Comparison of ENCODE assay signal across 24 cellular contexts in genomic region chr9:126852289-126852688, GRCh38. TPM values are rescaled to one million over a fixed set of nuclear protein-coding genes. Genes with fewer than 3 reads are reported as not detected.
A peak's percentile ranks its signal among the peaks of the same experiment; 100 is the strongest.
DNase-seq lines count a peak whose midpoint lies in the region; ATAC-seq and TF ChIP-seq lines count a peak whose summit lies in the region.
"Had no signal": no experiment of that assay in that cellular context is flagged by ENCODE, and none has a peak within 500 bp of the region (broad histone marks: within the 10 kb centered on the region; RNA-seq: fewer than 3 reads in every experiment).

No MANE protein-coding gene starts in this region.

- no peaks in the 10 kb centered on the region for H4K20me1 ChIP-seq in neural progenitor cell (ENCODE audit: low read depth)
- no peaks in the 10 kb centered on the region for H4K20me1 ChIP-seq in PC-3 (ENCODE audit: low read length)
- H4K20me1 ChIP-seq: BLaER1 had no signal

- ATAC-seq in PC-3 = no peak

- intact Hi-C loops in PC-3 (cut with micrococcal nuclease) = no loop called here
- intact Hi-C loops in Caco-2 (cut with micrococcal nuclease; ENCODE audit: unreplicated experiment) = no loop called here

- H3K27me3 Mint-ChIP-seq in endodermal cell (ENCODE audit: insufficient read depth) (peaks cover 18% of the 10 kb centered on the region), neural progenitor cell (ENCODE audit: insufficient read depth, low read depth) (peaks cover 12% of the 10 kb centered on the region), Caco-2 (ENCODE audit: insufficient read depth, unreplicated experiment) (no peaks in the 10 kb centered on the region)

- H3K27ac Mint-ChIP-seq in endodermal cell (no peak overlapping the region), neural progenitor cell (no peak overlapping the region), Caco-2 (ENCODE audit: unreplicated experiment) (no peak overlapping the region)
- H3K27ac Mint-ChIP-seq: H9 had no signal

- H3K27me3 ChIP-seq in endodermal cell (ENCODE audit: control insufficient read depth, insufficient read depth, low read length, poor library complexity, severe bottlenecking) (no peaks in the 10 kb centered on the region), neural progenitor cell (no peaks in the 10 kb centered on the region), PC-3 (ENCODE audit: low read length) (no peaks in the 10 kb centered on the region), Caco-2 (replicated peaks; ENCODE audit: control insufficient read depth, insufficient read depth, low read length) (no peaks in the 10 kb centered on the region; the same call in 1 of the 2 replicates)
- H3K27me3 ChIP-seq: BLaER1 had no signal

- H3K36me3 Mint-ChIP-seq in endodermal cell (ENCODE audit: low read depth) (no peaks in the 10 kb centered on the region), neural progenitor cell (no peaks in the 10 kb centered on the region), Caco-2 (ENCODE audit: insufficient read depth, unreplicated experiment) (no peaks in the 10 kb centered on the region)
- H3K36me3 Mint-ChIP-seq: CD4-positive, CD25-positive, alpha-beta regulatory T cell had no signal

- peaks cover 3% of the 10 kb centered on the region for H3K4me1 ChIP-seq in endodermal cell (ENCODE audit: control insufficient read depth, insufficient read depth, low read length)
- H3K4me1 ChIP-seq in neural progenitor cell = peaks cover 21% of the 10 kb centered on the region
- H3K4me1 ChIP-seq in PC-3 (ENCODE audit: insufficient read depth, low read length) = no peaks in the 10 kb centered on the region
- no peaks in the 10 kb centered on the region for H3K4me1 ChIP-seq in Caco-2
- H3K4me1 ChIP-seq: BLaER1 had no signal

- no peak overlapping the region for H3K4me3 ChIP-seq in endodermal cell (ENCODE audit: low read length)
- H3K4me3 ChIP-seq in neural progenitor cell = no peak overlapping the region
- no peak overlapping the region for H3K4me3 ChIP-seq in PC-3 (ENCODE audit: low read length)
- H3K4me3 ChIP-seq in Caco-2 (ENCODE audit: low read depth, low read length) = no peak overlapping the region
- H3K4me3 ChIP-seq: BLaER1, GM23248, PC-9, SK-N-MC had no signal

- H3K36me3 ChIP-seq in endodermal cell (ENCODE audit: control insufficient read depth, insufficient read depth, low read length) (no peaks in the 10 kb centered on the region), neural progenitor cell (no peaks in the 10 kb centered on the region), PC-3 (ENCODE audit: low read depth, low read length) (no peaks in the 10 kb centered on the region), Caco-2 (ENCODE audit: control insufficient read depth, insufficient read depth, low read length) (no peaks in the 10 kb centered on the region)
- H3K36me3 ChIP-seq: BLaER1 had no signal

- H3K4me2 ChIP-seq in neural progenitor cell (peak overlapping the region; percentile 45), PC-3 (ENCODE audit: low read length) (no peak overlapping the region)
- H3K4me2 ChIP-seq: BLaER1, PC-9 had no signal

- H3K9ac ChIP-seq in endodermal cell (ENCODE audit: extremely low read depth, low read length, poor library complexity, severe bottlenecking) = no peak overlapping the region
- no peak overlapping the region for H3K9ac ChIP-seq in neural progenitor cell
- H3K9ac ChIP-seq in PC-3 (ENCODE audit: low read length) = no peak overlapping the region
- H3K9ac ChIP-seq: BLaER1, GM23248 had no signal

- H3K9me3 ChIP-seq in endodermal cell (ENCODE audit: control insufficient read depth, low read length) (no peaks in the 10 kb centered on the region), neural progenitor cell (ENCODE audit: low read depth) (no peaks in the 10 kb centered on the region), PC-3 (ENCODE audit: low read length) (no peaks in the 10 kb centered on the region), Caco-2 (no peaks in the 10 kb centered on the region)
- H3K9me3 ChIP-seq: BLaER1 had no signal

- CTCF ChIA-PET in PC-3 (lab: Charles Lee) (interaction anchor here (0.6 kb wide), 1 partner anchor 30 kb away, joined by 3 read pairs; no protein-coding TSS in a partner anchor), Caco-2 (lab: Charles Lee) (interaction anchor here (0.6 kb wide), 1 partner anchor 11 kb away, joined by 3 read pairs; no protein-coding TSS in a partner anchor)

- BruUV-seq in PC-3 (replicated peaks; lab: Mats Ljungman, UMichigan) (no TSS peak), Caco-2 (replicated peaks; lab: Mats Ljungman, UMichigan) (no TSS peak)

- H3F3A ChIP-seq in neural progenitor cell (ENCODE audit: low read depth) (no peaks in the 10 kb centered on the region), PC-3 (ENCODE audit: low read length, unreplicated experiment) (no peaks in the 10 kb centered on the region)

- peaks cover 1% of the 10 kb centered on the region for H3K9me3 Mint-ChIP-seq in endodermal cell
- H3K9me3 Mint-ChIP-seq in neural progenitor cell = no peaks in the 10 kb centered on the region
- H3K9me3 Mint-ChIP-seq in Caco-2 (ENCODE audit: unreplicated experiment) = no peaks in the 10 kb centered on the region
- H3K9me3 Mint-ChIP-seq: CD4-positive, CD25-positive, alpha-beta regulatory T cell; H9 had no signal

- DNase-seq in COLO829 (ENCODE audit: low spot score) (peak; percentile 73), NCI-H226 (peak; percentile 12), endodermal cell (peak; percentile 26), neural progenitor cell (ENCODE audit: low spot score) (peak; percentile 29), middle frontal gyrus (ENCODE audit: extremely low spot score, low spot score) (no peak), PC-3 (no peak), Caco-2 (no peak)
- DNase-seq: CD4-positive, CD25-positive, alpha-beta regulatory T cell; DMS53; GM23248; H9; KG1; MM.1S; NCI-H2029 treated with DMSO at 0.1 percent for 48 hours; NCI-H2171; NCI-H345; NCI-H510A treated with DMSO at 0.1 percent for 48 hours; NCI-H748 treated with DMSO at 0.1 percent for 48 hours; NK-92 treated with Interleukin-12 subunit alpha and Interleukin-12 subunit beta, amount 100 ng/mL, for 24 hours; PC-9; Right ventricle myocardium superior; RPMI8226 had no signal

- TF ChIP-seq CTCF in endodermal cell (conservative IDR thresholded peaks at IDR 0.05) (no peak), neural progenitor cell (IDR thresholded peaks at IDR 0.05) (no peak), PC-3 (conservative IDR thresholded peaks at IDR 0.05; ENCODE audit: low read depth, low read length) (no peak), Caco-2 (IDR thresholded peaks at IDR 0.05; ENCODE audit: insufficient read depth in 1 of 2, low read depth in 1 of 2, low read length in 1 of 2, severe bottlenecking in 1 of 2, unreplicated experiment in 1 of 2) (no peak)

- no peaks in the 10 kb centered on the region for H3K79me2 ChIP-seq in neural progenitor cell (ENCODE audit: low read depth)
- H3K79me2 ChIP-seq in PC-3 (ENCODE audit: low read length) = no peaks in the 10 kb centered on the region

- H3K27ac ChIP-seq in endodermal cell (ENCODE audit: low read depth, low read length) (no peak overlapping the region), neural progenitor cell (no peak overlapping the region), PC-3 (ENCODE audit: low read length) (no peak overlapping the region)
- H3K27ac ChIP-seq: BLaER1, GM23248, PC-9, SK-N-MC had no signal

- WGBS in endodermal cell (ENCODE audit: insufficient coverage in 1 of 2, insufficient read length in 1 of 2), 2 experiments = 56 to 62% methylated on average over 2 to 3 of the region's 3 CpGs

- H3K4me3 Mint-ChIP-seq in endodermal cell (no peak overlapping the region), neural progenitor cell (no peak overlapping the region), Caco-2 (ENCODE audit: unreplicated experiment) (no peak overlapping the region)
- H3K4me3 Mint-ChIP-seq: H9 had no signal

- H3K9me2 ChIP-seq in PC-3 (replicated peaks; ENCODE audit: low read length) = no peaks in the 10 kb centered on the region

- POLR2A ChIA-PET in PC-3 (lab: Charles Lee; ENCODE audit: unreplicated experiment) = no interaction called here
- POLR2A ChIA-PET in Caco-2 (lab: Charles Lee) = interaction anchor here (0.6 kb wide), 1 partner anchor 31 kb away, joined by 14 read pairs; no protein-coding TSS in a partner anchor

- peak overlapping the region; percentile 19 for H2AFZ ChIP-seq in neural progenitor cell (replicated peaks)
- no peak overlapping the region for H2AFZ ChIP-seq in PC-3 (ENCODE audit: low read length)
- H2AFZ ChIP-seq: GM23248, PC-9 had no signal

- H3K4me1 Mint-ChIP-seq in endodermal cell (peaks cover 11% of the 10 kb centered on the region), neural progenitor cell (peaks cover 7% of the 10 kb centered on the region), Caco-2 (ENCODE audit: low read depth, unreplicated experiment) (no peaks in the 10 kb centered on the region)
- H3K4me1 Mint-ChIP-seq: CD4-positive, CD25-positive, alpha-beta regulatory T cell had no signal

RNA-seq across cellular contexts. Expression of gene ZBTB34, which starts 8.2 kb away (rescaled TPM):
- 10 to 100 TPM; 19.7 to 24.9 TPM for total RNA-seq in endodermal cell
- 9.9 TPM for polyA plus RNA-seq in endodermal cell (2013, experiment 1 of 2)
- 9.6 TPM for polyA plus RNA-seq in endodermal cell (2013, experiment 2 of 2)
- total RNA-seq in neural progenitor cell (ENCODE audit: low replicate concordance) = 17.4 and 21.9 TPM in 2 replicates
- 1.6 and 1.8 TPM in 2 replicates for total RNA-seq in PC-3 (2014; rRNA removed)
- total RNA-seq in Caco-2 (2022) = 16.8 and 17.1 TPM in 2 replicates

RNA-seq across cellular contexts. Expression of gene ZBTB43, which starts 47.4 kb away (rescaled TPM):
- total RNA-seq in endodermal cell = 10 to 100 TPM; 17.4 to 24.2 TPM
- 7.9 TPM for polyA plus RNA-seq in endodermal cell (2013, experiment 1 of 2)
- polyA plus RNA-seq in endodermal cell (2013, experiment 2 of 2) = 12.3 TPM
- 9.3 and 10.0 TPM in 2 replicates for total RNA-seq in neural progenitor cell (ENCODE audit: low replicate concordance)
- total RNA-seq in PC-3 (2014; rRNA removed) = 5.9 and 36.1 TPM in 2 replicates
- total RNA-seq in Caco-2 (2022) = 17.7 and 18.5 TPM in 2 replicates

Comparison
In these comparisons a context has a peak if more than half of its experiments do, and no peak if none do; other contexts are left out.
1. DNase-seq: peak in COLO829 (single experiment), NCI-H226 (single experiment), endodermal cell (single experiment) and neural progenitor cell (single experiment); none in middle frontal gyrus (single experiment), PC-3 (single experiment) and Caco-2 (0 of 2).